19 cellular contexts compared by ENCODE assay signal in the genomic region with DNA sequence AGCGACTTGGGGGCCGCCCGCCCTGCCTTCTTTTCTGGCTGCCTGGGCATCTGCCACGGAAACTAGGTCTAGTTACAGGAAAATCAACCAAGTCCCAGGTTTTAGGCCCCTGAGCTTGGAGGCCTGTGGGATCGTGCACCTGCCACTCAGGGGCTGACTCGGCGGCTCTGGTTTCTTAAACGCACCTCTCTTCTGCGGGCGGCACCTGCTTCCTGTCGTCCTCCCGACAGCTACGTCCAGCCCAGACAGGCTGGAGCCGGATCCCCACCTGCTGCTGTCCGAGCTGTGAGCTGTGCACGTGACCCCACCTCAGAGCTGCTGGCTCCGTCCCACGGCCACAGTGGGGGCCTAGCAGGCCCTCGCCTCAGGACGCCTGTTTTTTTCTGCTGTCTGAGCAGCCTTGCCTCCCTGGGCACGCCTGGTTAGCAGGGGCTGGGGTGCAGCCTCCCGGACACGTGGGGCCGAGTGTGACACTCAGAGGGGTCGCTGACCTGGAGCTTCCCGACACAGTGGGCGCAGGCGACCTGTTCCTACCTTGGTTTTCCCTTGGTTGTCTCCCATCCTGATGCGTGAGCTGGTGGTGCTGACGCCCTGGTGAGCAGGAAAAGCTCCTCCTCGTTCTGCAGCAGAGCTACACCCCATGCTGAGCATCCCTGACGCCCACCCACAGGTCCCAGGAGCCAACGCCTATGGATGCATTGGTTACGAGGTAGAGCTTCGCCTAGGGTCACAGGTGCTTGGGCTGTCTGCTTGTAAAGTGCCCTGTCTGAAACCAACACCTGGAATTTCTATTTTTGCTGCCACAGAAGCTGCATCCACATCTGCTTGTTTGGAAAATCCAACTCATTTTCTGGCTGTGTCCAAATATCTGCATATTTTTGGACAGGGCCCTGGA. TPM values are rescaled to one million over a fixed set of nuclear protein-coding genes. Genes with fewer than 3 reads are reported as not detected.
DNase-seq lines count a peak whose midpoint lies in the region; ATAC-seq, FAIRE-seq and TF ChIP-seq lines count a peak whose summit lies in the region.
"Had no signal": no experiment of that assay in that cellular context is flagged by ENCODE, and none has a peak within 500 bp of the region (broad histone marks: within the 10 kb centered on the region; RNA-seq: fewer than 3 reads in every experiment).

No MANE protein-coding gene starts in this region.

- no peak overlapping the region for H4K5ac ChIP-seq in H1 (ENCODE audit: insufficient read length, low read depth, low read length)

- H4K8ac ChIP-seq in H1 (ENCODE audit: extremely low read depth, insufficient read depth, low read length) = no peak overlapping the region; the same call in 1 of the 2 replicates

- no peaks in the 10 kb centered on the region for H3K9me3 ChIP-seq in H1 (ENCODE audit: insufficient read depth in 2 of 2, low read depth in 1 of 2, low read length in 1 of 2)

- 0 out of 2 replicates have a peak overlapping the region, but pooled peaks have one; percentile 72 for H2BK20ac ChIP-seq in H1 (ENCODE audit: low read length)

- H3K79me1 ChIP-seq in H1 (ENCODE audit: low read depth, low read length) = peaks cover 6% of the 10 kb centered on the region

- no peak overlapping the region for H3K14ac ChIP-seq in H1 (ENCODE audit: insufficient read length)

- H3K4ac ChIP-seq in H1 (replicated peaks; ENCODE audit: insufficient read length, low read depth, low read length) = no peak overlapping the region

- no peak overlapping the region for H2BK120ac ChIP-seq in H1 (replicated peaks; ENCODE audit: low read depth, low read length)

- H2AFZ ChIP-seq in H1 (ENCODE audit: low read length) = no peak overlapping the region
- H2AFZ ChIP-seq: GM23338 had no signal

- H2BK12ac ChIP-seq in H1 (ENCODE audit: low read depth, low read length) = no peak overlapping the region

- no peak overlapping the region for H4K91ac ChIP-seq in H1 (replicated peaks; ENCODE audit: insufficient read length, low read length)

- no peak overlapping the region for H3K9ac ChIP-seq in H1 (replicated peaks in 1 of 4; ENCODE audit: extremely low read depth in 1 of 4, low read depth in 3 of 4, low read length in 3 of 4)

- no peak for TF ChIP-seq CTCF in H1 (IDR thresholded peaks at IDR 0.05; ENCODE audit: control extremely low read depth in 1 of 3, insufficient read depth in 1 of 3, low read depth in 1 of 3, low read length in 3 of 3)

- H2AK5ac ChIP-seq in H1 (ENCODE audit: low read depth, low read length) = no peak overlapping the region

- no peak for FAIRE-seq in H1 (lab: Jason Lieb, UNC)
- FAIRE-seq: colon, GM12878, GM19239 had no signal

- no peak overlapping the region for H3K27ac ChIP-seq in H1 (ENCODE audit: low read depth, low read length)
- H3K27ac ChIP-seq: C4-2B had no signal

- H3K36me3 ChIP-seq in H1 (ENCODE audit: control insufficient read depth in 2 of 4, insufficient read depth in 4 of 4, low read length in 3 of 4) = no peaks in the 10 kb centered on the region; a peak in 1 of 8 replicates

- H3K23me2 ChIP-seq in H1 (ENCODE audit: low read depth, low read length) = peaks cover 9% of the 10 kb centered on the region; the same call in 1 of the 2 replicates

- TF ChIP-seq POLR2A in H1 (IDR thresholded peaks at IDR 0.05; ENCODE audit: control extremely low read depth in 1 of 2, low read depth in 2 of 2, low read length in 2 of 2) = no peak

- POLR2A ChIA-PET in H1 (lab: Charles Lee; ENCODE audit: partially characterized antibody) = interaction anchor here (1.0 to 1.3 kb wide), 3 partner anchors 26 to 450 kb away, joined by 3 read pairs; no protein-coding TSS in a partner anchor

- H4K20me1 ChIP-seq in H1 (replicated peaks in 1 of 2; ENCODE audit: control insufficient read depth in 1 of 2, insufficient read depth in 2 of 2, low read length in 2 of 2) = peaks cover 0 to 10% of the 10 kb centered on the region in 2 experiments

- no peaks in the 10 kb centered on the region; a peak in 1 of 7 replicates for H3K4me1 ChIP-seq in H1 (replicated peaks in 1 of 4; ENCODE audit: control insufficient read depth in 3 of 4, insufficient read depth in 4 of 4, low read length in 3 of 4)

- CTCF ChIA-PET in H1 (lab: Charles Lee; ENCODE audit: partially characterized antibody) = interaction anchor here (0.6 to 2.3 kb wide), 8 partner anchors 19 to 127 kb away, joined by 3 to 7 read pairs (median 3); no protein-coding TSS in a partner anchor

- no peak overlapping the region for H3K23ac ChIP-seq in H1 (ENCODE audit: insufficient read length)

- H2BK5ac ChIP-seq in H1 (ENCODE audit: low read depth, low read length) = no peak overlapping the region

- DNase-seq in DMS153 (lab: John Stamatoyannopoulos, UW) (peak; percentile 89), NCI-H1092 treated with DMSO at 0.1 percent for 48 hours (lab: John Stamatoyannopoulos, UW) (peak; percentile 68), NCI-H510A treated with DMSO at 0.1 percent for 48 hours (lab: John Stamatoyannopoulos, UW) (peak; percentile 63), H1 (ENCODE audit: low read depth in 1 of 2, low spot score in 2 of 2) (no peak), epidermal melanocyte (ENCODE audit: insufficient read length, low spot score) (no peak)
- DNase-seq in stimulated activated naive CD4-positive, alpha-beta T cell treated with Interleukin-2 at 50 U/mL for 16 hours (lab: John Stamatoyannopoulos, UW) = no peak
- DNase-seq: glutamatergic neuron, KG1, left colon, midbrain, NCI-H2171 had no signal

- 92% methylated on average over 33 of the region's 35 CpGs; no CpG with 5 or more reads in 1 of the 2 experiments for WGBS in H1 (ENCODE audit: extremely low coverage in 1 of 2, insufficient coverage in 1 of 2, insufficient read length in 1 of 2, insufficient replicate concordance in 2 of 2, low coverage in 1 of 2, low lambda C conversion rate in 2 of 2, missing lambda C conversion rate in 1 of 2), 2 experiments

- peaks cover 0 to 5% of the 10 kb centered on the region in 2 experiments; a peak in 1 of 4 replicates for H3K79me2 ChIP-seq in H1 (ENCODE audit: control insufficient read depth in 1 of 2, insufficient read depth in 2 of 2, low read length in 2 of 2)

- H3K27me3 ChIP-seq in H1 (replicated peaks in 1 of 4; ENCODE audit: control insufficient read depth in 3 of 4, extremely low read depth in 1 of 4, insufficient read depth in 3 of 4, low read length in 3 of 4) = peaks cover 0 to 5% (median 0%) of the 10 kb centered on the region in 4 experiments; a peak in 1 of 7 replicates

- no peak for ATAC-seq in GM18909 (IDR thresholded peaks at IDR 0.05; ENCODE audit: poor library complexity, unreplicated experiment)
- ATAC-seq in HG03139 (IDR thresholded peaks at IDR 0.05; ENCODE audit: unreplicated experiment) = no peak
- ATAC-seq: left colon; stimulated activated effector memory CD8-positive, alpha-beta T cell treated with anti-CD3 and anti-CD28 coated beads, Interleukin-12 subunit alpha, Interleukin-12 subunit beta, amount 100 ng/mL, for 72 hours had no signal

- TF ChIP-seq EP300 in H1 (IDR thresholded peaks at IDR 0.05; ENCODE audit: borderline replicate concordance in 1 of 2, low read depth in 2 of 2, low read length in 2 of 2) = no peak

- TF ChIP-seq RAD21 in H1 (IDR thresholded peaks at IDR 0.05 in 1 of 2, conservative IDR thresholded peaks at IDR 0.05 in 1 of 2; ENCODE audit: low read depth in 2 of 2, low read length in 2 of 2) = no peak

- no peak overlapping the region for H3K4me3 ChIP-seq in H1 (ENCODE audit: extremely low read depth in 1 of 4, insufficient read depth in 2 of 4, low read depth in 3 of 4, low read length in 4 of 4)
- H3K4me3 ChIP-seq: GM12878, GM23338 had no signal

- no peak overlapping the region for H2BK15ac ChIP-seq in H1 (ENCODE audit: low read length)

- H3K56ac ChIP-seq in H1 (replicated peaks; ENCODE audit: insufficient read length, low read depth, low read length) = no peak overlapping the region

- H3K18ac ChIP-seq in H1 (ENCODE audit: extremely low read depth, low read length) = no peak overlapping the region

- no peak overlapping the region for H3K4me2 ChIP-seq in H1 (ENCODE audit: insufficient read depth in 1 of 2, low read depth in 2 of 2, low read length in 2 of 2)
- H3K4me2 ChIP-seq: GM23338 had no signal

TF ChIP-seq in H1, 55 proteins besides CTCF, POLR2A, EP300 and RAD21:
- no peak for TF ChIP-seq JUN (IDR thresholded peaks at IDR 0.05; ENCODE audit: low read depth, low read length)
- TF ChIP-seq GABPA (IDR thresholded peaks at IDR 0.05; ENCODE audit: borderline replicate concordance, insufficient read depth, low read length) = no peak
- TF ChIP-seq CREB1 (IDR thresholded peaks at IDR 0.05) = no peak
- TF ChIP-seq RXRA (IDR thresholded peaks at IDR 0.05; ENCODE audit: insufficient read depth, low read depth, low read length) = no peak
- no peak for TF ChIP-seq NANOG (IDR thresholded peaks at IDR 0.05; ENCODE audit: insufficient read depth, low read depth, low read length, poor library complexity, severe bottlenecking)
- no peak for TF ChIP-seq POU5F1 (IDR thresholded peaks at IDR 0.05; ENCODE audit: low read depth, low read length)
- TF ChIP-seq POLR2AphosphoS5 (IDR thresholded peaks at IDR 0.05; ENCODE audit: low read depth, low read length) = no peak
- TF ChIP-seq RNF2 (IDR thresholded peaks at IDR 0.05; ENCODE audit: borderline replicate concordance, low read depth, low read length, missing control alignments, poor library complexity, severe bottlenecking) = no peak
- no peak for TF ChIP-seq SIX5 (IDR thresholded peaks at IDR 0.05; ENCODE audit: low read depth, low read length)
- no peak for TF ChIP-seq EZH2 (IDR thresholded peaks at IDR 0.05; ENCODE audit: low read depth, low read length, severe bottlenecking)
- TF ChIP-seq SIN3A (conservative IDR thresholded peaks at IDR 0.05 in 1 of 2, IDR thresholded peaks at IDR 0.05 in 1 of 2; ENCODE audit: low read depth in 1 of 2, low read length in 2 of 2) = no peak
- TF ChIP-seq CBX5 (IDR thresholded peaks at IDR 0.05; ENCODE audit: low read depth, low read length) = no peak

RNA-seq across cellular contexts. Expression of a gene that starts 17.5 kb away (rescaled TPM):
- total RNA-seq in H1 (2021; fragmentation: NEBNext Ultra II Directional; extraction: Animal tissue kit (Norgen Biotek cat#: 25700)) = 2.7 and 4.4 TPM in 2 replicates
- 3.4 and 5.0 TPM in 2 replicates for polyA plus RNA-seq in H1 (2011; rRNA removed)
- 4.2 TPM for polyA plus RNA-seq in H1 (2011; cell fraction: cytosol; rRNA removed)
- 7.2 TPM for polyA plus RNA-seq in H1 (2011; cell fraction: nucleus; rRNA removed)
- polyA plus RNA-seq in H1 (2012, experiment 1 of 2) = 3.0 to 4.2 TPM (median 3.7 TPM) in 4 replicates
- polyA plus RNA-seq in H1 (2012, experiment 2 of 2) = 1.4 TPM
- 1.6 TPM for polyA plus RNA-seq in H1 (2013, experiment 1 of 2)
- 2.3 TPM for polyA plus RNA-seq in H1 (2013, experiment 2 of 2)
- 0.50 and 1.6 TPM in 2 replicates for polyA minus RNA-seq in H1 (2011; rRNA and poly(A)+ RNA removed)
- polyA minus RNA-seq in H1 (2011; cell fraction: cytosol; rRNA and poly(A)+ RNA removed) = 2.0 TPM
- 2.2 TPM for polyA minus RNA-seq in H1 (2011; cell fraction: nucleus; rRNA and poly(A)+ RNA removed)

Comparison
In these comparisons a context has a peak if more than half of its experiments do, and no peak if none do; other contexts are left out.
1. DNase-seq: peak in DMS153 (single experiment), NCI-H1092 treated with DMSO at 0.1 percent for 48 hours (single experiment) and NCI-H510A treated with DMSO at 0.1 percent for 48 hours (single experiment); none in H1 (0 of 2), stimulated activated naive CD4-positive, alpha-beta T cell treated with Interleukin-2 at 50 U/mL for 16 hours (single experiment) and epidermal melanocyte (single experiment).